In genomic region chr22:23691748-23692423, GRCh38 we compare ENCODE assay signal across 25 cellular contexts. TPM values are rescaled to one million over a fixed set of nuclear protein-coding genes. Genes with fewer than 3 reads are reported as not detected.
"Had no signal": no experiment of that assay in that cellular context is flagged by ENCODE, and none has a peak within 500 bp of the region (broad histone marks: within the 10 kb centered on the region; RNA-seq: fewer than 3 reads in every experiment).

No MANE protein-coding gene starts in this region.

- H3K4me1 ChIP-seq: adrenal gland, ascending aorta, colonic mucosa, neural progenitor cell had no signal

- H3K36me3 ChIP-seq: colonic mucosa, neural progenitor cell had no signal

- H3K27me3 ChIP-seq: adrenal gland, ascending aorta, brain microvascular endothelial cell, colonic mucosa, esophagus muscularis mucosa, gastrocnemius medialis, neural progenitor cell, spleen, upper lobe of right lung had no signal

- H3K9me3 Mint-ChIP-seq: central memory CD8-positive, alpha-beta T cell; memory B cell; naive B cell; neural progenitor cell; T-helper 1 cell treated with Interleukin-12 subunit alpha and Interleukin-12 subunit beta and Interleukin-4 antibody, amounts not matched to agents 30 μg/mL and 1 μg/mL, for 36 hours had no signal

- H2AFZ ChIP-seq: neural progenitor cell had no signal

- ATAC-seq: mucosa of descending colon; stimulated activated naive CD8-positive, alpha-beta T cell treated with anti-CD3 and anti-CD28 coated beads, Interleukin-15, Interleukin-2, amounts not matched to agents 100 U/mL and 50 U/mL, for 24 hours; upper lobe of right lung had no signal

- H3K4me1 Mint-ChIP-seq: neural progenitor cell had no signal

- H3K27ac ChIP-seq: adrenal gland, ascending aorta, brain microvascular endothelial cell, colonic mucosa, esophagus muscularis mucosa, neural progenitor cell, spleen, upper lobe of right lung had no signal

- H3K27ac Mint-ChIP-seq: activated naive CD8-positive, alpha-beta T cell; neural progenitor cell; T-helper 1 cell treated with Interleukin-12 subunit alpha and Interleukin-12 subunit beta and Interleukin-4 antibody, amounts not matched to agents 30 μg/mL and 1 μg/mL, for 36 hours had no signal

- H3K9me3 ChIP-seq: adrenal gland, ascending aorta, colonic mucosa, esophagus muscularis mucosa, gastrocnemius medialis, mucosa of descending colon, spleen, upper lobe of right lung had no signal

- DNase-seq: activated CD4-positive, alpha-beta T cell treated with anti-CD3 and anti-CD28 coated beads for 4 hours; activated CD4-positive, alpha-beta T cell treated with anti-CD3 and anti-CD28 coated beads, Interleukin-2, amount 50 U/mL, for 48 hours; activated CD4-positive, CD25-positive, alpha-beta regulatory T cell; adrenal gland; brain microvascular endothelial cell; colonic mucosa; gastrocnemius medialis; hippocampal formation; kidney glomerular epithelial cell; mucosa of descending colon; naive B cell; spleen; stimulated activated CD4-positive, alpha-beta T cell treated with anti-CD3 and anti-CD28 coated beads, Interleukin-4, amount 100 ng/mL, for 24 hours; stimulated activated naive CD8-positive, alpha-beta T cell treated with anti-CD3 and anti-CD28 coated beads, Interleukin-15, Interleukin-2, amounts not matched to agents 100 U/mL and 50 U/mL, for 24 hours; upper lobe of right lung had no signal

- H3K4me3 ChIP-seq: adrenal gland, ascending aorta, colonic mucosa, esophagus muscularis mucosa, gastrocnemius medialis, mucosa of descending colon, neural progenitor cell, spleen, upper lobe of right lung had no signal

- H3K4me3 Mint-ChIP-seq: activated naive CD8-positive, alpha-beta T cell; central memory CD8-positive, alpha-beta T cell; memory B cell; naive B cell; neural progenitor cell; T-helper 1 cell treated with Interleukin-12 subunit alpha and Interleukin-12 subunit beta and Interleukin-4 antibody, amounts not matched to agents 30 μg/mL and 1 μg/mL, for 36 hours had no signal

- H3K9ac ChIP-seq: neural progenitor cell had no signal

- H3K27me3 Mint-ChIP-seq: activated naive CD8-positive, alpha-beta T cell; central memory CD8-positive, alpha-beta T cell; memory B cell; naive B cell had no signal

- H3K4me2 ChIP-seq: neural progenitor cell had no signal

RNA-seq across cellular contexts. Expression of gene RGL4, which starts 1.1 kb away (rescaled TPM):
- total RNA-seq: ascending aorta, renal cortical epithelial cell, subcutaneous adipose tissue had no signal

RNA-seq across cellular contexts. Expression of gene DRICH1, which starts 59.8 kb away (rescaled TPM):
- total RNA-seq: ascending aorta, gastrocnemius medialis had no signal
- polyA plus RNA-seq: liver had no signal
